22 cellular contexts compared by ENCODE assay signal in genomic region chr19:51370230-51370629, GRCh38. TPM values are rescaled to one million over a fixed set of nuclear protein-coding genes. Genes with fewer than 3 reads are reported as not detected.
A peak's percentile ranks its signal among the peaks of the same experiment; 100 is the strongest.
DNase-seq lines count a peak whose midpoint lies in the region; ATAC-seq and TF ChIP-seq lines count a peak whose summit lies in the region.
"Had no signal": no experiment of that assay in that cellular context is flagged by ENCODE, and none has a peak within 500 bp of the region (broad histone marks: within the 10 kb centered on the region; RNA-seq: fewer than 3 reads in every experiment).

No MANE protein-coding gene starts in this region.

- intact Hi-C loops in CD4-positive, alpha-beta memory T cell (cut with micrococcal nuclease): no loop called here
- intact Hi-C loops in natural killer cell (cut with micrococcal nuclease): no loop called here

- H3K4me1 Mint-ChIP-seq in CD4-positive, alpha-beta memory T cell: peaks cover 44 to 90% (median 63%) of the 10 kb centered on the region in 4 donors
- H3K4me1 Mint-ChIP-seq in activated T-helper 17 cell treated with anti-CD3 and anti-CD28 coated beads, Interleukin-2, amount 50 U/mL, for 72 hours: peaks cover 45% of the 10 kb centered on the region
- peaks cover 67 to 85% of the 10 kb centered on the region in 2 donors for H3K4me1 Mint-ChIP-seq in natural killer cell

- H3K36me3 Mint-ChIP-seq in CD4-positive, alpha-beta memory T cell: peaks cover 0 to 14% of the 10 kb centered on the region in 2 donors
- peaks cover 15% of the 10 kb centered on the region for H3K36me3 Mint-ChIP-seq in activated T-helper 17 cell treated with anti-CD3 and anti-CD28 coated beads, Interleukin-2, amount 50 U/mL, for 72 hours (ENCODE audit: low read depth)
- H3K36me3 Mint-ChIP-seq in natural killer cell: peaks cover 18% of the 10 kb centered on the region

- peaks cover 70 to 78% (median 75%) of the 10 kb centered on the region in 10 experiments for H3K4me1 ChIP-seq in BLaER1 treated with 17β-estradiol and CSF1 and Interleukin-3, amounts not matched to agents 10 nM and 100 nM
- H3K4me1 ChIP-seq in CD4-positive, alpha-beta memory T cell (ENCODE audit: insufficient read depth, low read length): peaks cover 71% of the 10 kb centered on the region

- no peaks in the 10 kb centered on the region for H3K27me3 Mint-ChIP-seq in CD4-positive, alpha-beta memory T cell
- H3K27me3 Mint-ChIP-seq in activated T-helper 17 cell treated with anti-CD3 and anti-CD28 coated beads, Interleukin-2, amount 50 U/mL, for 72 hours: no peaks in the 10 kb centered on the region
- no peaks in the 10 kb centered on the region for H3K27me3 Mint-ChIP-seq in natural killer cell (ENCODE audit: low read depth in 2 of 2)

- 0 out of 22 replicates have a peak, but pooled peaks cover 0 to 5% (median 0%) of the 10 kb centered on the region in 11 experiments for H3K36me3 ChIP-seq in BLaER1 treated with 17β-estradiol and CSF1 and Interleukin-3, amounts not matched to agents 10 nM and 100 nM
- no peaks in the 10 kb centered on the region for H3K36me3 ChIP-seq in CD4-positive, alpha-beta memory T cell (ENCODE audit: insufficient read depth, low read length)
- H3K36me3 ChIP-seq: ovary had no signal

- CTCF ChIA-PET in CD4-positive, alpha-beta memory T cell (lab: Charles Lee; ENCODE audit: partially characterized antibody): interaction anchor here (0.7 to 1.3 kb wide), 3 partner anchors 18 to 67 kb away, joined by 3 to 4 read pairs (median 3); no protein-coding TSS in a partner anchor

- H3K4me3 Mint-ChIP-seq in CD4-positive, alpha-beta memory T cell: peak overlapping the region in 6 of 8 donors; percentile 21 to 80 (median 65)
- peak overlapping the region; percentile 100 for H3K4me3 Mint-ChIP-seq in activated T-helper 17 cell treated with anti-CD3 and anti-CD28 coated beads, Interleukin-2, amount 50 U/mL, for 72 hours
- H3K4me3 Mint-ChIP-seq in natural killer cell: peak overlapping the region; percentile 98

- H3K4me3 ChIP-seq in BLaER1 treated with 17β-estradiol and CSF1 and Interleukin-3, amounts not matched to agents 10 nM and 100 nM: peak overlapping the region in 7 of 10 experiments; percentile 41 to 87 (median 72); a peak in 12 of 20 replicates
- no peak overlapping the region for H3K4me3 ChIP-seq in CD4-positive, alpha-beta memory T cell (ENCODE audit: low read length in 2 of 2)
- H3K4me3 ChIP-seq: ovary had no signal

- 0 out of 22 replicates have a peak, but pooled peaks cover 0 to 5% (median 0%) of the 10 kb centered on the region in 11 experiments for H3K9me3 ChIP-seq in BLaER1 treated with 17β-estradiol and CSF1 and Interleukin-3, amounts not matched to agents 10 nM and 100 nM (replicated peaks in 1 of 11)
- H3K9me3 ChIP-seq in CD4-positive, alpha-beta memory T cell (ENCODE audit: control insufficient read depth in 1 of 2, low read length in 2 of 2): no peaks in the 10 kb centered on the region
- H3K9me3 ChIP-seq: ovary had no signal

- H3K9ac ChIP-seq in BLaER1 treated with 17β-estradiol and CSF1 and Interleukin-3, amounts not matched to agents 10 nM and 100 nM: peak overlapping the region; percentile 17 to 96 (median 93); a peak in 15 of 22 replicates

- TF ChIP-seq CTCF in natural killer cell (IDR thresholded peaks at IDR 0.05): no peak

- POLR2A ChIA-PET in CD4-positive, alpha-beta memory T cell (lab: Charles Lee; ENCODE audit: partially characterized antibody): no interaction called here

- H3K27ac Mint-ChIP-seq in CD4-positive, alpha-beta memory T cell: peak overlapping the region; percentile 2 to 92 (median 82)
- H3K27ac Mint-ChIP-seq in activated T-helper 17 cell treated with anti-CD3 and anti-CD28 coated beads, Interleukin-2, amount 50 U/mL, for 72 hours: peak overlapping the region; percentile 90
- peak overlapping the region; percentile 88 to 94 for H3K27ac Mint-ChIP-seq in natural killer cell

- peak overlapping the region; percentile 78 to 100 (median 99) for H3K4me2 ChIP-seq in BLaER1 treated with 17β-estradiol and CSF1 and Interleukin-3, amounts not matched to agents 10 nM and 100 nM

- no peak for ATAC-seq in activated T-helper 17 cell treated with anti-CD3 and anti-CD28 coated beads, Interleukin-2, amount 50 U/mL, for 72 hours (replicated peaks)
- no peak for ATAC-seq in natural killer cell
- ATAC-seq: HCT116 had no signal

- no peaks in the 10 kb centered on the region for H3K27me3 ChIP-seq in BLaER1 treated with 17β-estradiol and CSF1 and Interleukin-3, amounts not matched to agents 10 nM and 100 nM
- H3K27me3 ChIP-seq in CD4-positive, alpha-beta memory T cell (ENCODE audit: insufficient read depth, low read length): no peaks in the 10 kb centered on the region
- H3K27me3 ChIP-seq: ovary had no signal

- DNase-seq in CD4-positive, alpha-beta memory T cell: no peak
- DNase-seq in natural killer cell (no peak), globus pallidus (ENCODE audit: low spot score) (no peak), NCI-H526 treated with DMSO at 0.1 percent for 48 hours (lab: John Stamatoyannopoulos, UW) (no peak), DMS114 treated with DMSO at 0.1 percent for 48 hours (lab: John Stamatoyannopoulos, UW; ENCODE audit: unreplicated experiment) (no peak)
- DNase-seq: activated gamma-delta T cell treated with Interleukin-2 at 50 U/mL for 16 hours; DMS79 treated with DMSO at 0.1 percent for 48 hours; hippocampal formation; NCI-H1930; NCI-H446; ovary; SHP77; stimulated activated CD4-positive, alpha-beta T cell treated with anti-CD3 and anti-CD28 coated beads, Interleukin-4, amount 100 ng/mL, for 1 hour; T1000 had no signal

- no peaks in the 10 kb centered on the region for H3K9me3 Mint-ChIP-seq in CD4-positive, alpha-beta memory T cell
- H3K9me3 Mint-ChIP-seq in activated T-helper 17 cell treated with anti-CD3 and anti-CD28 coated beads, Interleukin-2, amount 50 U/mL, for 72 hours: no peaks in the 10 kb centered on the region
- no peaks in the 10 kb centered on the region for H3K9me3 Mint-ChIP-seq in natural killer cell

- H3K27ac ChIP-seq in BLaER1 treated with 17β-estradiol and CSF1 and Interleukin-3, amounts not matched to agents 10 nM and 100 nM: peak overlapping the region in 10 of 11 experiments; percentile 36 to 100 (median 98); a peak in 17 of 22 replicates
- no peak overlapping the region for H3K27ac ChIP-seq in CD4-positive, alpha-beta memory T cell (ENCODE audit: low read depth, low read length)
- H3K27ac ChIP-seq: ovary had no signal

- no peaks in the 10 kb centered on the region for H4K20me1 ChIP-seq in BLaER1 treated with 17β-estradiol and CSF1 and Interleukin-3, amounts not matched to agents 10 nM and 100 nM

RNA-seq across cellular contexts. Expression of gene CLDND2, which starts 1.4 kb away (rescaled TPM):
- 1 to 10 TPM; 1.5 to 2.0 TPM for total RNA-seq in CD4-positive, alpha-beta memory T cell
- polyA plus RNA-seq in CD4-positive, alpha-beta memory T cell: not detected
- total RNA-seq in activated T-helper 17 cell treated with anti-CD3 and anti-CD28 coated beads, Interleukin-2, amount 50 U/mL, for 72 hours: 1 to 10 TPM in 1 of 2 donors, under 1 TPM in 1; 0.37 to 1.5 TPM
- total RNA-seq in natural killer cell: 10 to 100 TPM; 72.8 to 83.2 (median 75.3) TPM
- total RNA-seq: bronchial epithelial cell had no signal

RNA-seq across cellular contexts. Expression of gene NKG7, which starts 2.2 kb away (rescaled TPM):
- total RNA-seq in CD4-positive, alpha-beta memory T cell: 1 to 10 TPM; 2.7 to 2.8 TPM
- 10 to 100 TPM; 36.5 to 44.3 TPM for polyA plus RNA-seq in CD4-positive, alpha-beta memory T cell
- 10 to 100 TPM; 15.2 to 19.8 TPM for total RNA-seq in activated T-helper 17 cell treated with anti-CD3 and anti-CD28 coated beads, Interleukin-2, amount 50 U/mL, for 72 hours
- total RNA-seq in natural killer cell: 1,000 to 10,000 TPM; 2,907 to 3,894 (median 3,151) TPM
- total RNA-seq: bronchial epithelial cell, HT-29, MCF 10A had no signal
- polyA plus RNA-seq: BJ had no signal

RNA-seq across cellular contexts. Expression of gene ETFB, which starts 4.0 kb away (rescaled TPM):
- 10 to 100 TPM; 51.4 to 53.9 TPM for total RNA-seq in CD4-positive, alpha-beta memory T cell
- 10 to 100 TPM; 65.2 to 97.0 TPM for polyA plus RNA-seq in CD4-positive, alpha-beta memory T cell
- 100 to 1,000 TPM in 1 of 2 donors, 10 to 100 TPM in 1; 67.0 to 101 TPM for total RNA-seq in activated T-helper 17 cell treated with anti-CD3 and anti-CD28 coated beads, Interleukin-2, amount 50 U/mL, for 72 hours
- 10 to 100 TPM; 44.9 to 60.1 (median 55.0) TPM for total RNA-seq in natural killer cell

RNA-seq across cellular contexts. Expression of gene LIM2, which starts 17.5 kb away (rescaled TPM):
- not detected for total RNA-seq in CD4-positive, alpha-beta memory T cell
- polyA plus RNA-seq in CD4-positive, alpha-beta memory T cell: not detected
- total RNA-seq in activated T-helper 17 cell treated with anti-CD3 and anti-CD28 coated beads, Interleukin-2, amount 50 U/mL, for 72 hours: under 1 TPM in 1 of 2 donors, not detected in 1; 0.40 TPM
- total RNA-seq in natural killer cell: 10 to 100 TPM in 1 of 3 donors, 1 to 10 TPM in 2; 5.9 to 10.3 (median 8.5) TPM
- total RNA-seq: bronchial epithelial cell, HT-29, MCF 10A, ovary had no signal
- polyA plus RNA-seq: BJ, ovary, thymus had no signal

RNA-seq across cellular contexts. Expression of gene C19orf84, which starts 20.2 kb away (rescaled TPM):
- not detected for total RNA-seq in CD4-positive, alpha-beta memory T cell
- polyA plus RNA-seq in CD4-positive, alpha-beta memory T cell: not detected
- not detected for total RNA-seq in activated T-helper 17 cell treated with anti-CD3 and anti-CD28 coated beads, Interleukin-2, amount 50 U/mL, for 72 hours
- 1 to 10 TPM; 1.4 to 3.6 (median 1.7) TPM for total RNA-seq in natural killer cell
- total RNA-seq: bronchial epithelial cell, HT-29, MCF 10A, ovary had no signal
- polyA plus RNA-seq: BJ had no signal

Comparison
In these comparisons a context has a peak if more than half of its experiments do, and no peak if none do; other contexts are left out.
1. H3K4me3 ChIP-seq: peak in BLaER1 treated with 17β-estradiol and CSF1 and Interleukin-3, amounts not matched to agents 10 nM and 100 nM (7 of 10); none in CD4-positive, alpha-beta memory T cell (0 of 2).
2. RNA of gene CLDND2, which starts 1.4 kb away (total RNA-seq): 72.8 to 83.2 TPM in natural killer cell; 1.5 to 2.0 TPM in CD4-positive, alpha-beta memory T cell and 0.37 to 1.5 TPM in activated T-helper 17 cell treated with anti-CD3 and anti-CD28 coated beads, Interleukin-2, amount 50 U/mL, for 72 hours; every median in the first group is over 10 times any median in the second.
3. RNA of gene NKG7, which starts 2.2 kb away (total RNA-seq): 2,907 to 3,894 TPM in natural killer cell; 15.2 to 19.8 TPM in activated T-helper 17 cell treated with anti-CD3 and anti-CD28 coated beads, Interleukin-2, amount 50 U/mL, for 72 hours and 2.7 to 2.8 TPM in CD4-positive, alpha-beta memory T cell; every median in the first group is over 100 times any median in the second.
4. Peak in every context shown above with its lines, with median percentiles within 50 percentile points of each other: H3K27ac Mint-ChIP-seq and H3K4me3 Mint-ChIP-seq.